ENCODE assay signal across 1 cellular context in genomic region chr10:119616879-119617580, GRCh38.
TF ChIP-seq lines count a peak whose summit lies in the region.

No MANE protein-coding gene starts in this region.

TF ChIP-seq in K562, 482 proteins besides CTCF, POLR2A, EP300 and RAD21 (continued from another document and continues in another):
- TF ChIP-seq, protein P1, sequence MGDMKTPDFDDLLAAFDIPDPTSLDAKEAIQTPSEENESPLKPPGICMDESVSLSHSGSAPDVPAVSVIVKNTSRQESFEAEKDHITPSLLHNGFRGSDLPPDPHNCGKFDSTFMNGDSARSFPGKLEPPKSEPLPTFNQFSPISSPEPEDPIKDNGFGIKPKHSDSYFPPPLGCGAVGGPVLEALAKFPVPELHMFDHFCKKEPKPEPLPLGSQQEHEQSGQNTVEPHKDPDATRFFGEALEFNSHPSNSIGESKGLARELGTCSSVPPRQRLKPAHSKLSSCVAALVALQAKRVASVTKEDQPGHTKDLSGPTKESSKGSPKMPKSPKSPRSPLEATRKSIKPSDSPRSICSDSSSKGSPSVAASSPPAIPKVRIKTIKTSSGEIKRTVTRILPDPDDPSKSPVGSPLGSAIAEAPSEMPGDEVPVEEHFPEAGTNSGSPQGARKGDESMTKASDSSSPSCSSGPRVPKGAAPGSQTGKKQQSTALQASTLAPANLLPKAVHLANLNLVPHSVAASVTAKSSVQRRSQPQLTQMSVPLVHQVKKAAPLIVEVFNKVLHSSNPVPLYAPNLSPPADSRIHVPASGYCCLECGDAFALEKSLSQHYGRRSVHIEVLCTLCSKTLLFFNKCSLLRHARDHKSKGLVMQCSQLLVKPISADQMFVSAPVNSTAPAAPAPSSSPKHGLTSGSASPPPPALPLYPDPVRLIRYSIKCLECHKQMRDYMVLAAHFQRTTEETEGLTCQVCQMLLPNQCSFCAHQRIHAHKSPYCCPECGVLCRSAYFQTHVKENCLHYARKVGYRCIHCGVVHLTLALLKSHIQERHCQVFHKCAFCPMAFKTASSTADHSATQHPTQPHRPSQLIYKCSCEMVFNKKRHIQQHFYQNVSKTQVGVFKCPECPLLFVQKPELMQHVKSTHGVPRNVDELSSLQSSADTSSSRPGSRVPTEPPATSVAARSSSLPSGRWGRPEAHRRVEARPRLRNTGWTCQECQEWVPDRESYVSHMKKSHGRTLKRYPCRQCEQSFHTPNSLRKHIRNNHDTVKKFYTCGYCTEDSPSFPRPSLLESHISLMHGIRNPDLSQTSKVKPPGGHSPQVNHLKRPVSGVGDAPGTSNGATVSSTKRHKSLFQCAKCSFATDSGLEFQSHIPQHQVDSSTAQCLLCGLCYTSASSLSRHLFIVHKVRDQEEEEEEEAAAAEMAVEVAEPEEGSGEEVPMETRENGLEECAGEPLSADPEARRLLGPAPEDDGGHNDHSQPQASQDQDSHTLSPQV (IDR thresholded peaks at IDR 0.05): 0 out of 2 replicates have a peak, but pooled peaks have one; percentile 32
- TF ChIP-seq CXXC5 (CRISPR knock-in tag; IDR thresholded peaks at IDR 0.05) (0 out of 2 replicates have a peak, but pooled peaks have one; percentile 13), ZNF146 (CRISPR knock-in tag; IDR thresholded peaks at IDR 0.05; ENCODE audit: unreplicated experiment) (no peak), ELF1 (tag; IDR thresholded peaks at IDR 0.05) (0 out of 2 replicates have a peak, but pooled peaks have one; percentile 56), NFE2 (IDR thresholded peaks at IDR 0.05; ENCODE audit: low read depth) (no peak), TFAP4 (CRISPR knock-in tag; IDR thresholded peaks at IDR 0.05; ENCODE audit: borderline replicate concordance) (peak; percentile 56; the same call in 1 of the 2 replicates), ZFX (CRISPR knock-in tag; IDR thresholded peaks at IDR 0.05) (no peak), CREB3L1 (IDR thresholded peaks at IDR 0.05; ENCODE audit: borderline replicate concordance, low read depth) (0 out of 2 replicates have a peak, but pooled peaks have one; percentile 45), CTCFL (IDR thresholded peaks at IDR 0.05; ENCODE audit: borderline replicate concordance, insufficient read depth, low read depth, low read length, poor library complexity, severe bottlenecking) (peak; percentile 14), DEAF1 (CRISPR knock-in tag; IDR thresholded peaks at IDR 0.05) (peak; percentile 39; the same call in 1 of the 2 replicates), REST (CRISPR knock-in tag; IDR thresholded peaks at IDR 0.05; ENCODE audit: low read depth) (no peak), ZNF175 (CRISPR knock-in tag; IDR thresholded peaks at IDR 0.05; ENCODE audit: low read depth) (no peak), PHF20 (IDR thresholded peaks at IDR 0.05; ENCODE audit: partially characterized antibody) (no peak), ZFP30 (CRISPR knock-in tag; IDR thresholded peaks at IDR 0.05; ENCODE audit: borderline replicate concordance) (no peak), CEBPB (tag; IDR thresholded peaks at IDR 0.05) (0 out of 2 replicates have a peak, but pooled peaks have one; percentile 7), POU5F1 (IDR thresholded peaks at IDR 0.05; ENCODE audit: borderline replicate concordance, low read depth, low read length, partially characterized antibody) (no peak), PML (IDR thresholded peaks at IDR 0.05; ENCODE audit: low read length) (no peak)
- TF ChIP-seq, protein P2, sequence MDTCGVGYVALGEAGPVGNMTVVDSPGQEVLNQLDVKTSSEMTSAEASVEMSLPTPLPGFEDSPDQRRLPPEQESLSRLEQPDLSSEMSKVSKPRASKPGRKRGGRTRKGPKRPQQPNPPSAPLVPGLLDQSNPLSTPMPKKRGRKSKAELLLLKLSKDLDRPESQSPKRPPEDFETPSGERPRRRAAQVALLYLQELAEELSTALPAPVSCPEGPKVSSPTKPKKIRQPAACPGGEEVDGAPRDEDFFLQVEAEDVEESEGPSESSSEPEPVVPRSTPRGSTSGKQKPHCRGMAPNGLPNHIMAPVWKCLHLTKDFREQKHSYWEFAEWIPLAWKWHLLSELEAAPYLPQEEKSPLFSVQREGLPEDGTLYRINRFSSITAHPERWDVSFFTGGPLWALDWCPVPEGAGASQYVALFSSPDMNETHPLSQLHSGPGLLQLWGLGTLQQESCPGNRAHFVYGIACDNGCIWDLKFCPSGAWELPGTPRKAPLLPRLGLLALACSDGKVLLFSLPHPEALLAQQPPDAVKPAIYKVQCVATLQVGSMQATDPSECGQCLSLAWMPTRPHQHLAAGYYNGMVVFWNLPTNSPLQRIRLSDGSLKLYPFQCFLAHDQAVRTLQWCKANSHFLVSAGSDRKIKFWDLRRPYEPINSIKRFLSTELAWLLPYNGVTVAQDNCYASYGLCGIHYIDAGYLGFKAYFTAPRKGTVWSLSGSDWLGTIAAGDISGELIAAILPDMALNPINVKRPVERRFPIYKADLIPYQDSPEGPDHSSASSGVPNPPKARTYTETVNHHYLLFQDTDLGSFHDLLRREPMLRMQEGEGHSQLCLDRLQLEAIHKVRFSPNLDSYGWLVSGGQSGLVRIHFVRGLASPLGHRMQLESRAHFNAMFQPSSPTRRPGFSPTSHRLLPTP (IDR thresholded peaks at IDR 0.05; ENCODE audit: borderline replicate concordance, extremely low read depth, insufficient read length): no peak
- TF ChIP-seq, protein P3, sequence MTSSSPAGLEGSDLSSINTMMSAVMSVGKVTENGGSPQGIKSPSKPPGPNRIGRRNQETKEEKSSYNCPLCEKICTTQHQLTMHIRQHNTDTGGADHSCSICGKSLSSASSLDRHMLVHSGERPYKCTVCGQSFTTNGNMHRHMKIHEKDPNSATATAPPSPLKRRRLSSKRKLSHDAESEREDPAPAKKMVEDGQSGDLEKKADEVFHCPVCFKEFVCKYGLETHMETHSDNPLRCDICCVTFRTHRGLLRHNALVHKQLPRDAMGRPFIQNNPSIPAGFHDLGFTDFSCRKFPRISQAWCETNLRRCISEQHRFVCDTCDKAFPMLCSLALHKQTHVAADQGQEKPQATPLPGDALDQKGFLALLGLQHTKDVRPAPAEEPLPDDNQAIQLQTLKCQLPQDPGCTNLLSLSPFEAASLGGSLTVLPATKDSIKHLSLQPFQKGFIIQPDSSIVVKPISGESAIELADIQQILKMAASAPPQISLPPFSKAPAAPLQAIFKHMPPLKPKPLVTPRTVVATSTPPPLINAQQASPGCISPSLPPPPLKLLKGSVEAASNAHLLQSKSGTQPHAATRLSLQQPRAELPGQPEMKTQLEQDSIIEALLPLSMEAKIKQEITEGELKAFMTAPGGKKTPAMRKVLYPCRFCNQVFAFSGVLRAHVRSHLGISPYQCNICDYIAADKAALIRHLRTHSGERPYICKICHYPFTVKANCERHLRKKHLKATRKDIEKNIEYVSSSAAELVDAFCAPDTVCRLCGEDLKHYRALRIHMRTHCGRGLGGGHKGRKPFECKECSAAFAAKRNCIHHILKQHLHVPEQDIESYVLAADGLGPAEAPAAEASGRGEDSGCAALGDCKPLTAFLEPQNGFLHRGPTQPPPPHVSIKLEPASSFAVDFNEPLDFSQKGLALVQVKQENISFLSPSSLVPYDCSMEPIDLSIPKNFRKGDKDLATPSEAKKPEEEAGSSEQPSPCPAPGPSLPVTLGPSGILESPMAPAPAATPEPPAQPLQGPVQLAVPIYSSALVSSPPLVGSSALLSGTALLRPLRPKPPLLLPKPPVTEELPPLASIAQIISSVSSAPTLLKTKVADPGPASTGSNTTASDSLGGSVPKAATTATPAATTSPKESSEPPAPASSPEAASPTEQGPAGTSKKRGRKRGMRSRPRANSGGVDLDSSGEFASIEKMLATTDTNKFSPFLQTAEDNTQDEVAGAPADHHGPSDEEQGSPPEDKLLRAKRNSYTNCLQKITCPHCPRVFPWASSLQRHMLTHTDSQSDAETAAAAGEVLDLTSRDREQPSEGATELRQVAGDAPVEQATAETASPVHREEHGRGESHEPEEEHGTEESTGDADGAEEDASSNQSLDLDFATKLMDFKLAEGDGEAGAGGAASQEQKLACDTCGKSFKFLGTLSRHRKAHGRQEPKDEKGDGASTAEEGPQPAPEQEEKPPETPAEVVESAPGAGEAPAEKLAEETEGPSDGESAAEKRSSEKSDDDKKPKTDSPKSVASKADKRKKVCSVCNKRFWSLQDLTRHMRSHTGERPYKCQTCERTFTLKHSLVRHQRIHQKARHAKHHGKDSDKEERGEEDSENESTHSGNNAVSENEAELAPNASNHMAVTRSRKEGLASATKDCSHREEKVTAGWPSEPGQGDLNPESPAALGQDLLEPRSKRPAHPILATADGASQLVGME (CRISPR knock-in tag; IDR thresholded peaks at IDR 0.05): no peak
- TF ChIP-seq, protein P4, sequence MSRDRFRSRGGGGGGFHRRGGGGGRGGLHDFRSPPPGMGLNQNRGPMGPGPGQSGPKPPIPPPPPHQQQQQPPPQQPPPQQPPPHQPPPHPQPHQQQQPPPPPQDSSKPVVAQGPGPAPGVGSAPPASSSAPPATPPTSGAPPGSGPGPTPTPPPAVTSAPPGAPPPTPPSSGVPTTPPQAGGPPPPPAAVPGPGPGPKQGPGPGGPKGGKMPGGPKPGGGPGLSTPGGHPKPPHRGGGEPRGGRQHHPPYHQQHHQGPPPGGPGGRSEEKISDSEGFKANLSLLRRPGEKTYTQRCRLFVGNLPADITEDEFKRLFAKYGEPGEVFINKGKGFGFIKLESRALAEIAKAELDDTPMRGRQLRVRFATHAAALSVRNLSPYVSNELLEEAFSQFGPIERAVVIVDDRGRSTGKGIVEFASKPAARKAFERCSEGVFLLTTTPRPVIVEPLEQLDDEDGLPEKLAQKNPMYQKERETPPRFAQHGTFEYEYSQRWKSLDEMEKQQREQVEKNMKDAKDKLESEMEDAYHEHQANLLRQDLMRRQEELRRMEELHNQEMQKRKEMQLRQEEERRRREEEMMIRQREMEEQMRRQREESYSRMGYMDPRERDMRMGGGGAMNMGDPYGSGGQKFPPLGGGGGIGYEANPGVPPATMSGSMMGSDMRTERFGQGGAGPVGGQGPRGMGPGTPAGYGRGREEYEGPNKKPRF (IDR thresholded peaks at IDR 0.05; ENCODE audit: low read depth, low read length): no peak
- TF ChIP-seq, protein P5, sequence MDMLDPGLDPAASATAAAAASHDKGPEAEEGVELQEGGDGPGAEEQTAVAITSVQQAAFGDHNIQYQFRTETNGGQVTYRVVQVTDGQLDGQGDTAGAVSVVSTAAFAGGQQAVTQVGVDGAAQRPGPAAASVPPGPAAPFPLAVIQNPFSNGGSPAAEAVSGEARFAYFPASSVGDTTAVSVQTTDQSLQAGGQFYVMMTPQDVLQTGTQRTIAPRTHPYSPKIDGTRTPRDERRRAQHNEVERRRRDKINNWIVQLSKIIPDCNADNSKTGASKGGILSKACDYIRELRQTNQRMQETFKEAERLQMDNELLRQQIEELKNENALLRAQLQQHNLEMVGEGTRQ (CRISPR knock-in tag; IDR thresholded peaks at IDR 0.05): no peak
